In genomic region chr10:6737080-6737641, GRCh38 we compare ENCODE assay signal across 13 cellular contexts.
DNase-seq lines count a peak whose midpoint lies in the region; ATAC-seq and TF ChIP-seq lines count a peak whose summit lies in the region.
"Had no signal": no experiment of that assay in that cellular context is flagged by ENCODE, and none has a peak within 500 bp of the region (broad histone marks: within the 10 kb centered on the region; RNA-seq: fewer than 3 reads in every experiment).

No MANE protein-coding gene starts in this region.

- no peak overlapping the region for H3K9ac ChIP-seq in HUES6 (ENCODE audit: low read length)

- no peaks in the 10 kb centered on the region for H3K9me3 ChIP-seq in HUES6 (ENCODE audit: control insufficient read depth, insufficient read depth, low read depth, low read length)

- peaks cover 28% of the 10 kb centered on the region for H3K4me1 ChIP-seq in HUES6 (ENCODE audit: control insufficient read depth, insufficient read depth, low read length)

- peak; percentile 95 for DNase-seq in A172 (ENCODE audit: low spot score)
- peak; percentile 29 to 46 for DNase-seq in cardiac fibroblast (ENCODE audit: low read depth in 2 of 2)
- DNase-seq in kidney glomerular epithelial cell (lab: John Stamatoyannopoulos, UW): peak; percentile 84
- DNase-seq in ecto neural progenitor cell (ENCODE audit: low spot score): no peak
- no peak for DNase-seq in DMS114 treated with DMSO at 0.1 percent for 48 hours (lab: John Stamatoyannopoulos, UW; ENCODE audit: unreplicated experiment)
- no peak for DNase-seq in GF-D8 (lab: John Stamatoyannopoulos, UW)
- DNase-seq: activated CD4-positive, CD25-positive, alpha-beta regulatory T cell treated with anti-CD3 and anti-CD28 coated beads, Interleukin-2, amount 50 U/mL, for 72 hours; activated effector memory CD4-positive, alpha-beta T cell treated with anti-CD3 and anti-CD28 coated beads, Interleukin-2, amount 50 U/mL, for 16 hours; effector memory CD8-positive, alpha-beta T cell; NCI-H1930; RPMI8226 had no signal

- no peaks in the 10 kb centered on the region for H3K27me3 ChIP-seq in HUES6 (ENCODE audit: control insufficient read depth, insufficient read depth, low read length)

- H3K4me3 ChIP-seq in HUES6 (ENCODE audit: low read depth, low read length): peak overlapping the region; percentile 15; the same call in 1 of the 2 replicates
- H3K4me3 ChIP-seq in cardiac fibroblast (replicated peaks in 1 of 2; ENCODE audit: low read depth in 2 of 2, low read length in 2 of 2): no peak overlapping the region

- ATAC-seq in HG03045 (IDR thresholded peaks at IDR 0.05; ENCODE audit: unreplicated experiment): no peak
- ATAC-seq: effector memory CD8-positive, alpha-beta T cell had no signal

- no peaks in the 10 kb centered on the region for H3K36me3 ChIP-seq in HUES6 (ENCODE audit: control insufficient read depth, insufficient read depth, low read length)

- H3K27ac ChIP-seq in HUES6 (ENCODE audit: low read depth, low read length): no peak overlapping the region

- no peak for TF ChIP-seq CTCF in cardiac fibroblast (IDR thresholded peaks at IDR 0.05; ENCODE audit: low read depth, low read length)

Comparison
In these comparisons a context has a peak if more than half of its experiments do, and no peak if none do; other contexts are left out.
1. DNase-seq: peak in A172 (single experiment), cardiac fibroblast (2 of 2) and kidney glomerular epithelial cell (single experiment); none in ecto neural progenitor cell (single experiment), DMS114 treated with DMSO at 0.1 percent for 48 hours (single experiment) and GF-D8 (single experiment).